In the genomic region with DNA sequence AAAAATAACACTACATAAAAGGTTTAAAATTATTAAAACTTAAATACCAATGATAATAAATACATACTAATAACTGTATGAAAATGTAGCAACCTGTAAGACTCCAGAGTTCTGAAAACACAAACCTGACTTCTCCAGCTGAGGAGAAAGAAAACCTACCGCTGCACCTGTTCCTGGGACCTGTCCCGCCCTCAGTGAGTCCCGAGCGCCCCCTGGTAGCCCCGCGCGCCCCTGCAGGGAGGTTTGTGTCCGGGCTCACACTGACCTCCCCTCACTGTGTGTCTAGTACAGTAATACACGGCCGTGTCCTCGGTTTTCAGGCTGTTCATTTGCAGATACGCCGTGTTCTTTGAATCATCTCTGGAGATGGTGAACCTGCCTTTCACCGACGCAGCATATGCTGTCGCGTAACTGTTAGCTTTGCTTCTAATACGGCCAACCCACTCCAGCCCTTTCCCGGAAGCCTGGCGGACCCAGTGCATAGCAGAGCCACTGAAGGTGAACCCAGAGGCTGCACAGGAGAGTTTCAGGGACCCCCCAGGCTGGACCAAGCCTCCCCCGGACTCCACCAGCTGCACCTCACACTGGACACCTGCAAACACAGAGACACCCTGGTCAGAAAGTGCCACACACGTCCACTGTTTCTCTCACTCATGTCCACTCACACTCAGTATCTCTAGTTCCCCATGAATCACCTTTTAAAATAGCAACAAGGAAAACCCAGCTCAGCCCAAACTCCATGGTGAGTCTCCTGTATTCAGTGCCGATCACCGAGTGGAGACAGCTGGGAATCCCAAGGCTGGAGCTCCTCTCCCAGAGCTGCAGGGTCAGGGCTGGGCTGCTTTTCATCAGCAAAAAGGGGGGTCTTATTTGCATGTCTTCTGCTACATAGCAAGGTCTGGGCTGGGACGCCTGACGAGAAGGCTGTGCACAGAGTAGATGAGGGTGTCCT, we compare ENCODE assay signal across 14 cellular contexts.
DNase-seq lines count a peak whose midpoint lies in the region; ATAC-seq and TF ChIP-seq lines count a peak whose summit lies in the region.
"Had no signal": no experiment of that assay in that cellular context is flagged by ENCODE, and none has a peak within 500 bp of the region (broad histone marks: within the 10 kb centered on the region; RNA-seq: fewer than 3 reads in every experiment).

No MANE protein-coding gene starts in this region.

- no peak overlapping the region for H3K27ac ChIP-seq in A673 (ENCODE audit: low read depth, low read length, poor library complexity, severe bottlenecking)

- POLR2A ChIA-PET in A673 (lab: Charles Lee; ENCODE audit: low non-redundant PET): no interaction called here

- CTCF ChIA-PET in A673 (lab: Charles Lee): no interaction called here

- H3K4me3 Mint-ChIP-seq in type B pancreatic cell: no peak overlapping the region
- H3K4me3 Mint-ChIP-seq: CD8-positive, alpha-beta memory T cell; H9 had no signal

- TF ChIP-seq POLR2A in NB4 (IDR thresholded peaks at IDR 0.05; ENCODE audit: extremely low read depth, insufficient read length): no peak

- TF ChIP-seq CTCF in A673 (conservative IDR thresholded peaks at IDR 0.05; ENCODE audit: low read depth, low read length): 0 out of 2 replicates have a peak, but pooled peaks have one; percentile 27
- TF ChIP-seq CTCF in NB4 (IDR thresholded peaks at IDR 0.05; ENCODE audit: low read depth, low read length): peak; percentile 24
- no peak for TF ChIP-seq CTCF in type B pancreatic cell (conservative IDR thresholded peaks at IDR 0.05)

- H3K4me3 ChIP-seq in A673 (ENCODE audit: low read depth, low read length, poor library complexity, severe bottlenecking) (no peak overlapping the region), NB4 (ENCODE audit: low read depth, low read length) (no peak overlapping the region)

- H3K9me3 ChIP-seq in A673 (ENCODE audit: low read depth, low read length, poor library complexity, severe bottlenecking): no peaks in the 10 kb centered on the region

- H3K36me3 Mint-ChIP-seq in type B pancreatic cell: no peaks in the 10 kb centered on the region
- H3K36me3 Mint-ChIP-seq: CD8-positive, alpha-beta memory T cell had no signal

- no peaks in the 10 kb centered on the region for H3K36me3 ChIP-seq in A673 (ENCODE audit: insufficient read depth, low read length, poor library complexity, severe bottlenecking)

- ATAC-seq in sciatic nerve (no peak), GM18858 (IDR thresholded peaks at IDR 0.05; ENCODE audit: unreplicated experiment) (no peak)

- H3K9me3 Mint-ChIP-seq in type B pancreatic cell: peaks cover 21% of the 10 kb centered on the region
- H3K9me3 Mint-ChIP-seq: CD8-positive, alpha-beta memory T cell had no signal

- intact Hi-C loops in A673 (cut with micrococcal nuclease; ENCODE audit: unreplicated experiment): no loop called here
- intact Hi-C loops in sciatic nerve (cut with DNase I): no loop called here

- DNase-seq in A673 (ENCODE audit: low spot score) (no peak), D341Med (ENCODE audit: low spot score) (peak; percentile 38), NB4 (ENCODE audit: low read depth) (peak; percentile 15), UCSD-AML1 (lab: John Stamatoyannopoulos, UW; ENCODE audit: unreplicated experiment) (peak; percentile 21), type B pancreatic cell (ENCODE audit: extremely low spot score, unreplicated experiment) (no peak), sciatic nerve (ENCODE audit: low spot score) (no peak)
- DNase-seq in activated CD4-positive, alpha-beta T cell treated with anti-CD3 and anti-CD28 coated beads, Interleukin-2, amount 50 U/mL, for 1 hour: no peak
- DNase-seq: activated CD4-positive, alpha-beta T cell treated with anti-CD3 and anti-CD28 coated beads for 4 hours; activated effector memory CD4-positive, alpha-beta T cell treated with Interleukin-2 at 50 U/mL for 16 hours; CD8-positive, alpha-beta memory T cell; H9; NCI-H345; stimulated activated CD4-positive, alpha-beta T cell treated with anti-CD3 and anti-CD28 coated beads, Interleukin-4, amount 100 ng/mL, for 24 hours had no signal

- no peaks in the 10 kb centered on the region for H3K27me3 Mint-ChIP-seq in type B pancreatic cell

- BruUV-seq in A673 (replicated peaks; lab: Mats Ljungman, UMichigan): no TSS peak

- H3K27me3 ChIP-seq in A673 (replicated peaks; ENCODE audit: insufficient read depth, low read depth, low read length, poor library complexity): peaks cover 29% of the 10 kb centered on the region

- no peaks in the 10 kb centered on the region for H3K4me1 ChIP-seq in A673 (ENCODE audit: insufficient read depth, low read length, poor library complexity, severe bottlenecking)

- H3K4me1 Mint-ChIP-seq in type B pancreatic cell (ENCODE audit: unreplicated experiment): no peaks in the 10 kb centered on the region
- H3K4me1 Mint-ChIP-seq: H9 had no signal

- no peak overlapping the region for H3K27ac Mint-ChIP-seq in type B pancreatic cell
- H3K27ac Mint-ChIP-seq: CD8-positive, alpha-beta memory T cell; H9 had no signal

Comparison
In these comparisons a context has a peak if more than half of its experiments do, and no peak if none do; other contexts are left out.
1. DNase-seq: peak in D341Med (single experiment), NB4 (single experiment) and UCSD-AML1 (single experiment); none in A673 (single experiment), type B pancreatic cell (single experiment), activated CD4-positive, alpha-beta T cell treated with anti-CD3 and anti-CD28 coated beads, Interleukin-2, amount 50 U/mL, for 1 hour (single experiment) and sciatic nerve (single experiment).